ENCODE assay signal across 17 cellular contexts in genomic region chr6:38968702-38969149, GRCh38.
DNase-seq lines count a peak whose midpoint lies in the region; ATAC-seq and FAIRE-seq lines count a peak whose summit lies in the region.
"Had no signal": no experiment of that assay in that cellular context is flagged by ENCODE, and none has a peak within 500 bp of the region (broad histone marks: within the 10 kb centered on the region; RNA-seq: fewer than 3 reads in every experiment).

No MANE protein-coding gene starts in this region.

- H3K36me3 Mint-ChIP-seq in activated naive CD8-positive, alpha-beta T cell treated with anti-CD3 and anti-CD28 coated beads, Interleukin-2, amount 50 U/mL, for 24 hours (ENCODE audit: low read depth), result no peaks in the 10 kb centered on the region
- no peaks in the 10 kb centered on the region for H3K36me3 Mint-ChIP-seq in activated naive CD8-positive, alpha-beta T cell treated with anti-CD3 and anti-CD28 coated beads for 36 hours
- H3K36me3 Mint-ChIP-seq: CD8-positive, alpha-beta T cell had no signal

- no peaks in the 10 kb centered on the region for H3K9me3 ChIP-seq in small intestine (ENCODE audit: control insufficient read depth, low read depth)
- H3K9me3 ChIP-seq: BLaER1 treated with 17β-estradiol and CSF1 and Interleukin-3, amounts not matched to agents 10 nM and 100 nM had no signal

- H3K9me3 Mint-ChIP-seq in activated naive CD8-positive, alpha-beta T cell treated with anti-CD3 and anti-CD28 coated beads, Interleukin-2, amount 50 U/mL, for 24 hours, result no peaks in the 10 kb centered on the region
- H3K9me3 Mint-ChIP-seq in activated naive CD8-positive, alpha-beta T cell treated with anti-CD3 and anti-CD28 coated beads for 36 hours, result no peaks in the 10 kb centered on the region
- H3K9me3 Mint-ChIP-seq: CD8-positive, alpha-beta T cell had no signal

- H3K27me3 Mint-ChIP-seq in activated naive CD8-positive, alpha-beta T cell treated with anti-CD3 and anti-CD28 coated beads, Interleukin-2, amount 50 U/mL, for 24 hours, result peaks cover 5% of the 10 kb centered on the region
- H3K27me3 Mint-ChIP-seq in activated naive CD8-positive, alpha-beta T cell treated with anti-CD3 and anti-CD28 coated beads for 36 hours, result peaks cover 3% of the 10 kb centered on the region
- H3K27me3 Mint-ChIP-seq: B cell had no signal

- no peak overlapping the region for H3K27ac Mint-ChIP-seq in activated naive CD8-positive, alpha-beta T cell treated with anti-CD3 and anti-CD28 coated beads, Interleukin-2, amount 50 U/mL, for 24 hours
- no peak overlapping the region for H3K27ac Mint-ChIP-seq in activated naive CD8-positive, alpha-beta T cell treated with anti-CD3 and anti-CD28 coated beads for 36 hours
- H3K27ac Mint-ChIP-seq: B cell; CD8-positive, alpha-beta T cell had no signal

- no peak overlapping the region for H3K4me3 ChIP-seq in small intestine (ENCODE audit: low read depth in 1 of 2, low read length in 2 of 2)
- H3K4me3 ChIP-seq: BLaER1 treated with 17β-estradiol and CSF1 and Interleukin-3, amounts not matched to agents 10 nM and 100 nM had no signal

- no peak overlapping the region for H3K4me3 Mint-ChIP-seq in activated naive CD8-positive, alpha-beta T cell treated with anti-CD3 and anti-CD28 coated beads, Interleukin-2, amount 50 U/mL, for 24 hours
- no peak overlapping the region for H3K4me3 Mint-ChIP-seq in activated naive CD8-positive, alpha-beta T cell treated with anti-CD3 and anti-CD28 coated beads for 36 hours
- H3K4me3 Mint-ChIP-seq: B cell; CD8-positive, alpha-beta T cell had no signal

- no peaks in the 10 kb centered on the region for H3K4me1 ChIP-seq in small intestine (ENCODE audit: control insufficient read depth in 2 of 2, insufficient read depth in 1 of 2, low read depth in 1 of 2, low read length in 1 of 2)
- H3K4me1 ChIP-seq: BLaER1 treated with 17β-estradiol and CSF1 and Interleukin-3, amounts not matched to agents 10 nM and 100 nM had no signal

- H3K36me3 ChIP-seq in small intestine (ENCODE audit: control insufficient read depth in 2 of 2, insufficient read depth in 2 of 2, low read length in 2 of 2), result no peaks in the 10 kb centered on the region
- H3K36me3 ChIP-seq: BLaER1 treated with 17β-estradiol and CSF1 and Interleukin-3, amounts not matched to agents 10 nM and 100 nM had no signal

- FAIRE-seq in small intestine (lab: Jason Lieb, UNC) (no peak), RCC 7860 (lab: Jason Lieb, UNC) (no peak)
- FAIRE-seq: HTR-8/SVneo had no signal

- peak; percentile 44 to 64 for ATAC-seq in activated CD4-positive, CD25-positive, alpha-beta regulatory T cell treated with anti-CD3 and anti-CD28 coated beads, Interleukin-2, amount 50 U/mL, for 24 hours
- ATAC-seq in activated naive CD8-positive, alpha-beta T cell treated with anti-CD3 and anti-CD28 coated beads, Interleukin-2, amount 50 U/mL, for 24 hours, result peak; percentile 27
- ATAC-seq: CD8-positive, alpha-beta T cell; HCT116 had no signal

- DNase-seq in activated CD4-positive, CD25-positive, alpha-beta regulatory T cell treated with anti-CD3 and anti-CD28 coated beads, Interleukin-2, amount 50 U/mL, for 72 hours, result no peak
- no peak for DNase-seq in activated naive CD8-positive, alpha-beta T cell treated with anti-CD3 and anti-CD28 coated beads, Interleukin-2, amount 50 U/mL, for 24 hours
- DNase-seq in activated naive CD8-positive, alpha-beta T cell treated with anti-CD3 and anti-CD28 coated beads for 36 hours, result no peak
- DNase-seq in OCI-M1 (lab: John Stamatoyannopoulos, UW) (peak; percentile 29), small intestine (no peak), RCC 7860 (ENCODE audit: low spot score) (no peak)
- DNase-seq: Calu3; CD8-positive, alpha-beta T cell; DMS79 treated with DMSO at 0.1 percent for 48 hours; GF-D8; GOT3; H7 had no signal

- no peak overlapping the region for H3K27ac ChIP-seq in small intestine (ENCODE audit: low read depth in 1 of 2, low read length in 1 of 2)
- H3K27ac ChIP-seq: BLaER1 treated with 17β-estradiol and CSF1 and Interleukin-3, amounts not matched to agents 10 nM and 100 nM had no signal

- peaks cover 5% of the 10 kb centered on the region for H3K4me1 Mint-ChIP-seq in activated naive CD8-positive, alpha-beta T cell treated with anti-CD3 and anti-CD28 coated beads, Interleukin-2, amount 50 U/mL, for 24 hours
- no peaks in the 10 kb centered on the region for H3K4me1 Mint-ChIP-seq in activated naive CD8-positive, alpha-beta T cell treated with anti-CD3 and anti-CD28 coated beads for 36 hours
- H3K4me1 Mint-ChIP-seq: B cell had no signal

- no peaks in the 10 kb centered on the region for H3K27me3 ChIP-seq in small intestine (ENCODE audit: control insufficient read depth in 2 of 2, insufficient read depth in 2 of 2, low read length in 2 of 2)
- H3K27me3 ChIP-seq: BLaER1 treated with 17β-estradiol and CSF1 and Interleukin-3, amounts not matched to agents 10 nM and 100 nM had no signal
